ENCODE assay signal across 21 cellular contexts in the genomic region with DNA sequence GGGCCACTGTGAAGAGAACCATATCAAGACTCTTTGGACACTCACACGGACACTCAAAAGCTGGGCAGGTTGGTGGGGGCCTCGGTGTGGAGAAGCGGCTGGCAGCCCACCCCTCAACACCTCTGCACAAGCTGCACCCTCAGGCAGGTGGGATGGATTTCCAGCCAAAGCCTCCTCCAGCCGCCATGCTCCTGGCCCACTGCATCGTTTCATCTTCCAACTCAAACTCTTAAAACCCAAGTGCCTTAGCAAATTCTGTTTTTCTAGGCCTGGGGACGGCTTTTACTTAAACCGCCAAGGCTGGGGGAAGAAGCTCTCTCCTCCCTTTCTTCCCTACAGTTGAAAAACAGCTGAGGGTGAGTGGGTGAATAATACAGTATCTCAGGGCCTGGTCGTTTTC. TPM values are rescaled to one million over a fixed set of nuclear protein-coding genes. Genes with fewer than 3 reads are reported as not detected.
A peak's percentile ranks its signal among the peaks of the same experiment; 100 is the strongest.
DNase-seq lines count a peak whose midpoint lies in the region; ATAC-seq, FAIRE-seq and TF ChIP-seq lines count a peak whose summit lies in the region.
"Had no signal": no experiment of that assay in that cellular context is flagged by ENCODE, and none has a peak within 500 bp of the region (broad histone marks: within the 10 kb centered on the region; RNA-seq: fewer than 3 reads in every experiment).

No MANE protein-coding gene starts in this region.

- intact Hi-C loops in natural killer cell (cut with micrococcal nuclease), result no loop called here
- intact Hi-C loops in Right ventricle myocardium inferior (cut with DNase I), result loop anchor here (5.0 kb wide), 1 partner anchor 58 kb away; a partner anchor contains a TSS

- peak overlapping the region; percentile 76 for H3K27ac ChIP-seq in caudate nucleus (ENCODE audit: low read depth, low read length)
- H3K27ac ChIP-seq: prostate gland had no signal

- peaks cover 45 to 52% of the 10 kb centered on the region in 2 donors for H3K4me1 Mint-ChIP-seq in natural killer cell treated with Interleukin-12 subunit alpha and Interleukin-12 subunit beta and Interleukin-15 and Interleukin-18, amount 100 ng/mL, for 72 hours (ENCODE audit: low read depth in 2 of 2)
- H3K4me1 Mint-ChIP-seq in natural killer cell, result peaks cover 9 to 13% of the 10 kb centered on the region in 2 donors
- peaks cover 42% of the 10 kb centered on the region for H3K4me1 Mint-ChIP-seq in osteocyte (ENCODE audit: unreplicated experiment)

- no peak for ATAC-seq in natural killer cell treated with Interleukin-12 subunit alpha and Interleukin-12 subunit beta and Interleukin-15 and Interleukin-18, amount 100 ng/mL, for 72 hours
- ATAC-seq in natural killer cell (no peak), Right ventricle myocardium inferior (no peak)
- ATAC-seq: lower lobe of right lung, SK-N-SH treated with all-trans-retinoic acid at 6 μM for 48 hours had no signal

- peaks cover 0 to 12% of the 10 kb centered on the region in 2 donors for H3K27me3 Mint-ChIP-seq in natural killer cell treated with Interleukin-12 subunit alpha and Interleukin-12 subunit beta and Interleukin-15 and Interleukin-18, amount 100 ng/mL, for 72 hours
- H3K27me3 Mint-ChIP-seq in natural killer cell (ENCODE audit: low read depth in 2 of 2) (peaks cover 13 to 16% of the 10 kb centered on the region in 2 donors), osteocyte (ENCODE audit: unreplicated experiment) (no peaks in the 10 kb centered on the region)

- no peak for FAIRE-seq in GM19239 (lab: Jason Lieb, UNC)
- FAIRE-seq: bronchial epithelial cell, TTC549, urothelium cell line had no signal

- DNase-seq in natural killer cell treated with Interleukin-12 subunit alpha and Interleukin-12 subunit beta and Interleukin-15 and Interleukin-18, amount 100 ng/mL, for 72 hours (ENCODE audit: low spot score), result no peak
- no peak for DNase-seq in natural killer cell
- DNase-seq in caudate nucleus (lab: John Stamatoyannopoulos, UW), result peak in 1 of 61 donors; percentile 58
- DNase-seq in osteocyte (ENCODE audit: extremely low spot score, unreplicated experiment), result no peak
- no peak for DNase-seq in stimulated activated CD4-positive, alpha-beta T cell treated with anti-CD3 and anti-CD28 coated beads, Interleukin-4, amount 100 ng/mL, for 24 hours
- DNase-seq in GM19239 (ENCODE audit: insufficient read length, low spot score), result no peak
- no peak for DNase-seq in inferior parietal cortex (ENCODE audit: extremely low spot score)
- DNase-seq in Right ventricle myocardium inferior (ENCODE audit: missing footprints), result no peak
- DNase-seq: activated naive CD8-positive, alpha-beta T cell treated with anti-CD3 and anti-CD28 coated beads, Interleukin-2, amount 10 ng/mL, durations not matched to agents 7 days and 5 days; Calu3; lower lobe of right lung; NCI-H1092; stimulated activated CD4-positive, alpha-beta T cell treated with anti-CD3 and anti-CD28 coated beads, Interleukin-12 subunit alpha, Interleukin-12 subunit beta, amount 100 ng/mL, for 4 hours; stimulated activated naive CD4-positive, alpha-beta T cell treated with Interleukin-2 at 50 U/mL for 16 hours had no signal

- no peak overlapping the region for H3K4me3 Mint-ChIP-seq in natural killer cell treated with Interleukin-12 subunit alpha and Interleukin-12 subunit beta and Interleukin-15 and Interleukin-18, amount 100 ng/mL, for 72 hours
- H3K4me3 Mint-ChIP-seq in natural killer cell (no peak overlapping the region), osteocyte (ENCODE audit: unreplicated experiment) (no peak overlapping the region)
- H3K4me3 Mint-ChIP-seq: activated naive CD8-positive, alpha-beta T cell treated with anti-CD3 and anti-CD28 coated beads, Interleukin-2, amount 10 ng/mL, durations not matched to agents 7 days and 5 days had no signal

- peak overlapping the region; percentile 45 to 88 for H3K27ac Mint-ChIP-seq in natural killer cell treated with Interleukin-12 subunit alpha and Interleukin-12 subunit beta and Interleukin-15 and Interleukin-18, amount 100 ng/mL, for 72 hours
- no peak overlapping the region for H3K27ac Mint-ChIP-seq in natural killer cell
- H3K27ac Mint-ChIP-seq in osteocyte (ENCODE audit: unreplicated experiment), result peak overlapping the region; percentile 70
- H3K27ac Mint-ChIP-seq: activated naive CD8-positive, alpha-beta T cell treated with anti-CD3 and anti-CD28 coated beads, Interleukin-2, amount 10 ng/mL, durations not matched to agents 7 days and 5 days had no signal

- no peaks in the 10 kb centered on the region for H3K9me3 Mint-ChIP-seq in natural killer cell treated with Interleukin-12 subunit alpha and Interleukin-12 subunit beta and Interleukin-15 and Interleukin-18, amount 100 ng/mL, for 72 hours
- H3K9me3 Mint-ChIP-seq in natural killer cell (no peaks in the 10 kb centered on the region), osteocyte (ENCODE audit: unreplicated experiment) (no peaks in the 10 kb centered on the region)
- H3K9me3 Mint-ChIP-seq: activated naive CD8-positive, alpha-beta T cell treated with anti-CD3 and anti-CD28 coated beads, Interleukin-2, amount 10 ng/mL, durations not matched to agents 7 days and 5 days had no signal

- no peaks in the 10 kb centered on the region for H3K36me3 Mint-ChIP-seq in natural killer cell treated with Interleukin-12 subunit alpha and Interleukin-12 subunit beta and Interleukin-15 and Interleukin-18, amount 100 ng/mL, for 72 hours
- H3K36me3 Mint-ChIP-seq in natural killer cell (no peaks in the 10 kb centered on the region), osteocyte (ENCODE audit: unreplicated experiment) (peaks cover 18% of the 10 kb centered on the region)
- H3K36me3 Mint-ChIP-seq: activated naive CD8-positive, alpha-beta T cell treated with anti-CD3 and anti-CD28 coated beads, Interleukin-2, amount 10 ng/mL, durations not matched to agents 7 days and 5 days had no signal

- TF ChIP-seq CTCF in natural killer cell (IDR thresholded peaks at IDR 0.05) (no peak), osteocyte (IDR thresholded peaks at IDR 0.05) (no peak)

RNA-seq across cellular contexts. Expression of a gene that starts 36.4 kb away (rescaled TPM):
- not detected for total RNA-seq in natural killer cell treated with Interleukin-12 subunit alpha and Interleukin-12 subunit beta and Interleukin-15 and Interleukin-18, amount 100 ng/mL, for 72 hours
- under 1 TPM in 1 of 3 donors, not detected in 2; 0.38 TPM for total RNA-seq in natural killer cell
- total RNA-seq in osteocyte, result not detected in 2 replicates
- 2.2 TPM for total RNA-seq in Right ventricle myocardium inferior
- total RNA-seq: activated naive CD8-positive, alpha-beta T cell treated with anti-CD3 and anti-CD28 coated beads, Interleukin-2, amount 10 ng/mL, durations not matched to agents 7 days and 5 days; Calu3 had no signal

RNA-seq across cellular contexts. Expression of a gene that starts 36.6 kb away (rescaled TPM):
- under 1 TPM in 1 of 2 donors, not detected in 1; 0.19 TPM for total RNA-seq in natural killer cell treated with Interleukin-12 subunit alpha and Interleukin-12 subunit beta and Interleukin-15 and Interleukin-18, amount 100 ng/mL, for 72 hours
- under 1 TPM in 2 of 3 donors, not detected in 1; 0.10 to 0.14 TPM for total RNA-seq in natural killer cell
- total RNA-seq in osteocyte, result not detected in 2 replicates
- 11.3 TPM for total RNA-seq in Right ventricle myocardium inferior
- total RNA-seq: activated naive CD8-positive, alpha-beta T cell treated with anti-CD3 and anti-CD28 coated beads, Interleukin-2, amount 10 ng/mL, durations not matched to agents 7 days and 5 days; bronchial epithelial cell; Calu3; G401; OCI-LY7 had no signal

Comparison
In these comparisons a context has a peak if more than half of its experiments do, and no peak if none do; other contexts are left out.
1. H3K27ac Mint-ChIP-seq: peak in natural killer cell treated with Interleukin-12 subunit alpha and Interleukin-12 subunit beta and Interleukin-15 and Interleukin-18, amount 100 ng/mL, for 72 hours (2 of 2) and osteocyte (single experiment); none in natural killer cell (0 of 2).
2. RNA of a gene that starts 36.6 kb away (total RNA-seq): 11.3 TPM in Right ventricle myocardium inferior (single experiment); 0.19 TPM in natural killer cell treated with Interleukin-12 subunit alpha and Interleukin-12 subunit beta and Interleukin-15 and Interleukin-18, amount 100 ng/mL, for 72 hours, 0.10 to 0.14 TPM in natural killer cell and not detected in osteocyte; every median in the first group is over 10 times any median in the second.